1 cellular context compared by ENCODE assay signal in genomic region chr5:174045470-174046025, GRCh38.
TF ChIP-seq lines count a peak whose summit lies in the region.

TSS of gene NSG2 (plus strand) at chr5:174045706. CDS start at chr5:174046756, 1,050 bp downstream.

TF ChIP-seq in K562, 482 proteins besides CTCF, POLR2A, EP300 and RAD21 (continued from another document):
- TF ChIP-seq REST (CRISPR knock-in tag; IDR thresholded peaks at IDR 0.05; ENCODE audit: low read depth) (peak; percentile 95), RB1 (IDR thresholded peaks at IDR 0.05; ENCODE audit: low read depth) (peak; percentile 69), AFF1 (IDR thresholded peaks at IDR 0.05; ENCODE audit: low read depth in 1 of 2, partially characterized antibody in 2 of 2) (peak in 1 of 2 experiments; percentile 73), ZNF263 (CRISPR knock-in tag; IDR thresholded peaks at IDR 0.05; ENCODE audit: borderline replicate concordance) (peak; percentile 97), JUND (IDR thresholded peaks at IDR 0.05; ENCODE audit: borderline replicate concordance, low read depth, low read length) (0 out of 2 replicates have a peak, but pooled peaks have one; percentile 17), JUND (tag; IDR thresholded peaks at IDR 0.05; ENCODE audit: borderline replicate concordance, low read depth, low read length) (no peak; the same call in 2 of the 3 replicates), SMC3 (conservative IDR thresholded peaks at IDR 0.05; ENCODE audit: insufficient read depth, low read depth, low read length) (peak; percentile 83), ZNF518B (CRISPR knock-in tag; IDR thresholded peaks at IDR 0.05) (no peak), MIER1 (IDR thresholded peaks at IDR 0.05; ENCODE audit: low read depth) (peak; percentile 92), MAX (CRISPR knock-in tag; IDR thresholded peaks at IDR 0.05) (0 out of 2 replicates have a peak, but pooled peaks have one; percentile 12), ZFP1 (CRISPR knock-in tag; IDR thresholded peaks at IDR 0.05) (no peak), TFAP4 (CRISPR knock-in tag; IDR thresholded peaks at IDR 0.05; ENCODE audit: borderline replicate concordance) (peak; percentile 70), VEZF1 (CRISPR knock-in tag; IDR thresholded peaks at IDR 0.05) (peak; percentile 40), MNT (conservative IDR thresholded peaks at IDR 0.05) (0 out of 4 replicates have a peak, but pooled peaks have one; percentile 27 to 47), CXXC5 (CRISPR knock-in tag; IDR thresholded peaks at IDR 0.05) (peak; percentile 50; the same call in 1 of the 2 replicates), ARID4B (CRISPR knock-in tag; IDR thresholded peaks at IDR 0.05) (peak; percentile 72), CREM (IDR thresholded peaks at IDR 0.05; ENCODE audit: low read depth) (peak; percentile 46), BHLHE40 (IDR thresholded peaks at IDR 0.05; ENCODE audit: low read length) (peak; percentile 57), YY1 (IDR thresholded peaks at IDR 0.05; ENCODE audit: borderline replicate concordance in 1 of 3, control insufficient read depth in 1 of 3, extremely low read depth in 1 of 3, insufficient read depth in 3 of 3, insufficient read length in 1 of 3, insufficient replicate concordance in 2 of 3, low read depth in 1 of 3, low read length in 2 of 3) (peak in 2 of 3 experiments; percentile 18 to 26), CBX3 (IDR thresholded peaks at IDR 0.05; ENCODE audit: borderline replicate concordance in 1 of 2, low read length in 2 of 2) (peak in 1 of 2 experiments; percentile 49; a peak in 1 of 3 replicates), RCOR1 (IDR thresholded peaks at IDR 0.05; ENCODE audit: borderline replicate concordance in 1 of 2, low read depth in 2 of 2, low read length in 2 of 2) (peak in 1 of 2 experiments; percentile 57; a peak in 1 of 4 replicates), SIN3A (IDR thresholded peaks at IDR 0.05; ENCODE audit: borderline replicate concordance in 2 of 2, control insufficient read depth in 1 of 2, low read depth in 2 of 2, low read length in 2 of 2) (peak in 1 of 2 experiments; percentile 64; a peak in 1 of 4 replicates), STAG1 (CRISPR knock-in tag; IDR thresholded peaks at IDR 0.05; ENCODE audit: borderline replicate concordance) (0 out of 2 replicates have a peak, but pooled peaks have one; percentile 29), MAZ (CRISPR knock-in tag; conservative IDR thresholded peaks at IDR 0.05 in 1 of 2, IDR thresholded peaks at IDR 0.05 in 1 of 2) (peak; percentile 84 to 99), NR1H2 (CRISPR knock-in tag; IDR thresholded peaks at IDR 0.05) (no peak), SMAD4 (CRISPR knock-in tag; conservative IDR thresholded peaks at IDR 0.05) (no peak), HDAC1 (IDR thresholded peaks at IDR 0.05) (peak in 1 of 2 experiments; percentile 20; a peak in 1 of 4 replicates), ZNF785 (CRISPR knock-in tag; IDR thresholded peaks at IDR 0.05) (no peak), DEAF1 (CRISPR knock-in tag; IDR thresholded peaks at IDR 0.05) (peak; percentile 67), RBM39 (optimal IDR thresholded peaks at IDR 0.05; ENCODE audit: low read depth, low read length) (no peak)
